In the genomic region with DNA sequence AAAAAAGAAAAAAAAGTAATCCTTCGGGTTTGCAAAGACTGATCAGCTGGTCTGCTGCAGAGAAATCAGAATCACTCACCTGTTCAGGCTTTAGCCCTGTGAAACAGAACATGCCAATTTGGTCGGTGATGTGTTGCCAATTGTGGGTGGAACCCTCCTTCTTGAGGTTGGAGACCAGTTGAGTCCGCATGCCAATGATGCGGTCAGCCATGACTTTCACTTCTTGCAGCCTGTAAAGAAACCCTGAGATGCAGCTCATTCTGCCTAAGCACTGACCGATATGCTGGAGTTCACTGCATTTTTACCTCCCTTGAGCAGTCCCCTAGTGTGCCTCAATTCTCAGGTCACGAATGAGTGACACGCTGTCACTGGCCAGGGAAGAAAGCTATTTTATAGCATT, we compare ENCODE assay signal across 23 cellular contexts. TPM values are rescaled to one million over a fixed set of nuclear protein-coding genes. Genes with fewer than 3 reads are reported as not detected.
DNase-seq lines count a peak whose midpoint lies in the region; ATAC-seq and TF ChIP-seq lines count a peak whose summit lies in the region.
"Had no signal": no experiment of that assay in that cellular context is flagged by ENCODE, and none has a peak within 500 bp of the region (broad histone marks: within the 10 kb centered on the region; RNA-seq: fewer than 3 reads in every experiment).

No MANE protein-coding gene starts in this region.

- H3K4me1 ChIP-seq in breast epithelium, result no peaks in the 10 kb centered on the region
- H3K4me1 ChIP-seq: pancreas, SJSA1, tibial artery had no signal

- ATAC-seq in GM18867 (IDR thresholded peaks at IDR 0.05; ENCODE audit: unreplicated experiment) (peak; percentile 91), HG03342 (IDR thresholded peaks at IDR 0.05; ENCODE audit: unreplicated experiment) (peak; percentile 69), GM21390 (IDR thresholded peaks at IDR 0.05; ENCODE audit: unreplicated experiment) (no peak), GM19455 (IDR thresholded peaks at IDR 0.05; ENCODE audit: unreplicated experiment) (no peak)
- peak; percentile 86 for ATAC-seq in stimulated activated memory B cell treated with anti-CD40 and anti-IgM and Interleukin-4, amounts not matched to agents 10 μg/mL and 1 μg/mL and 100 μg/mL, for 72 hours
- ATAC-seq: activated T-cell treated with anti-CD3 and anti-CD28 coated beads, Interleukin-2, amount 50 U/mL, for 4 hours; effector memory CD8-positive, alpha-beta T cell; esophagus mucosa; pancreas; sciatic nerve; T-cell had no signal

- H3K4me1 Mint-ChIP-seq in stimulated activated memory B cell treated with anti-CD40 and anti-IgM and Interleukin-4, amounts not matched to agents 10 μg/mL and 1 μg/mL and 100 μg/mL, for 72 hours, result no peaks in the 10 kb centered on the region
- H3K4me1 Mint-ChIP-seq: immature natural killer cell, T-cell had no signal

- intact Hi-C loops in breast epithelium (cut with DNase I; ENCODE audit: low total_unique reads), result no loop called here

- H3K27me3 ChIP-seq in breast epithelium, result no peaks in the 10 kb centered on the region
- H3K27me3 ChIP-seq: hepatocyte, pancreas, SJSA1, tibial artery had no signal

- H3K27ac Mint-ChIP-seq in stimulated activated memory B cell treated with anti-CD40 and anti-IgM and Interleukin-4, amounts not matched to agents 10 μg/mL and 1 μg/mL and 100 μg/mL, for 72 hours, result no peak overlapping the region
- H3K27ac Mint-ChIP-seq: stimulated activated naive CD8-positive, alpha-beta T cell treated with anti-CD3 and anti-CD28 coated beads, Interleukin-15, Interleukin-2, amounts not matched to agents 100 ng/mL and 50 ng/mL, for 24 hours; T-cell had no signal

- H3K36me3 ChIP-seq in breast epithelium, result no peaks in the 10 kb centered on the region

- no peaks in the 10 kb centered on the region for H3K9me3 Mint-ChIP-seq in stimulated activated memory B cell treated with anti-CD40 and anti-IgM and Interleukin-4, amounts not matched to agents 10 μg/mL and 1 μg/mL and 100 μg/mL, for 72 hours
- H3K9me3 Mint-ChIP-seq: activated T-cell treated with anti-CD3 and anti-CD28 coated beads, Interleukin-2, amount 50 U/mL, for 4 hours; effector memory CD8-positive, alpha-beta T cell; immature natural killer cell; stimulated activated naive CD8-positive, alpha-beta T cell treated with anti-CD3 and anti-CD28 coated beads, Interleukin-15, Interleukin-2, amounts not matched to agents 100 ng/mL and 50 ng/mL, for 24 hours; T-cell had no signal

- H3K4me3 Mint-ChIP-seq in stimulated activated memory B cell treated with anti-CD40 and anti-IgM and Interleukin-4, amounts not matched to agents 10 μg/mL and 1 μg/mL and 100 μg/mL, for 72 hours, result no peak overlapping the region
- H3K4me3 Mint-ChIP-seq: activated T-cell treated with anti-CD3 and anti-CD28 coated beads, Interleukin-2, amount 50 U/mL, for 4 hours; effector memory CD8-positive, alpha-beta T cell; immature natural killer cell; stimulated activated naive CD8-positive, alpha-beta T cell treated with anti-CD3 and anti-CD28 coated beads, Interleukin-15, Interleukin-2, amounts not matched to agents 100 ng/mL and 50 ng/mL, for 24 hours; T-cell had no signal

- TF ChIP-seq POLR2A in breast epithelium (IDR thresholded peaks at IDR 0.05), result no peak

- peaks cover 59% of the 10 kb centered on the region for H3K36me3 Mint-ChIP-seq in stimulated activated memory B cell treated with anti-CD40 and anti-IgM and Interleukin-4, amounts not matched to agents 10 μg/mL and 1 μg/mL and 100 μg/mL, for 72 hours

- H3K4me3 ChIP-seq in breast epithelium, result no peak overlapping the region
- H3K4me3 ChIP-seq: hepatocyte, pancreas, SJSA1, tibial artery had no signal

- H3K9me3 ChIP-seq in breast epithelium, result no peaks in the 10 kb centered on the region
- H3K9me3 ChIP-seq: pancreas, SJSA1, tibial artery had no signal

- DNase-seq in iPS-NIHi11 (ENCODE audit: low spot score), result peak; percentile 33
- no peak for DNase-seq in breast epithelium (ENCODE audit: low spot score in 2 of 2)
- DNase-seq: activated T-cell treated with anti-CD3 and anti-CD28 coated beads, Interleukin-2, amount 50 U/mL, for 4 hours; effector memory CD8-positive, alpha-beta T cell; foreskin melanocyte; HCEC 1CT; immature natural killer cell; NCI-H1092; NCI-H1930; NCI-H2227 treated with DMSO at 0.1 percent for 48 hours; pancreas; T-cell; tibial artery had no signal

- H3K27ac ChIP-seq in breast epithelium, result no peak overlapping the region
- H3K27ac ChIP-seq: hepatocyte, pancreas, SJSA1, tibial artery had no signal

- no peaks in the 10 kb centered on the region for H3K27me3 Mint-ChIP-seq in stimulated activated memory B cell treated with anti-CD40 and anti-IgM and Interleukin-4, amounts not matched to agents 10 μg/mL and 1 μg/mL and 100 μg/mL, for 72 hours
- H3K27me3 Mint-ChIP-seq: effector memory CD8-positive, alpha-beta T cell; stimulated activated naive CD8-positive, alpha-beta T cell treated with anti-CD3 and anti-CD28 coated beads, Interleukin-15, Interleukin-2, amounts not matched to agents 100 ng/mL and 50 ng/mL, for 24 hours; T-cell had no signal

- TF ChIP-seq CTCF in breast epithelium (IDR thresholded peaks at IDR 0.05), result no peak

RNA-seq across cellular contexts. Expression of a gene that starts 24.8 kb away (rescaled TPM):
- total RNA-seq in breast epithelium, result 10 to 100 TPM; 12.7 to 15.4 (median 13.1) TPM

RNA-seq across cellular contexts. Expression of a gene that starts 24.8 kb away (rescaled TPM):
- 10 to 100 TPM; 15.4 to 56.2 (median 45.2) TPM for total RNA-seq in breast epithelium

Comparison
In these comparisons a context has a peak if more than half of its experiments do, and no peak if none do; other contexts are left out.
1. ATAC-seq: peak in GM18867 (single experiment), HG03342 (single experiment) and stimulated activated memory B cell treated with anti-CD40 and anti-IgM and Interleukin-4, amounts not matched to agents 10 μg/mL and 1 μg/mL and 100 μg/mL, for 72 hours (single experiment); none in GM21390 (single experiment) and GM19455 (single experiment).